In genomic region chr2:182868423-182868822, GRCh38 we compare ENCODE assay signal across 30 cellular contexts. TPM values are rescaled to one million over a fixed set of nuclear protein-coding genes. Genes with fewer than 3 reads are reported as not detected.
DNase-seq lines count a peak whose midpoint lies in the region; ATAC-seq, FAIRE-seq and TF ChIP-seq lines count a peak whose summit lies in the region.
"Had no signal": no experiment of that assay in that cellular context is flagged by ENCODE, and none has a peak within 500 bp of the region (broad histone marks: within the 10 kb centered on the region; RNA-seq: fewer than 3 reads in every experiment).

No MANE protein-coding gene starts in this region.

- no peaks in the 10 kb centered on the region for H3K9me1 ChIP-seq in K562 (ENCODE audit: control insufficient read depth, insufficient read depth, low read length)

- POLR2A ChIA-PET in K562 (lab: Yijun Ruan, JAX), result interaction anchor here (1.1 kb wide), 1 partner anchor 17 kb away, joined by 3 read pairs; no protein-coding TSS in a partner anchor

- TF ChIP-seq RAD21 in K562 (CRISPR knock-in tag; conservative IDR thresholded peaks at IDR 0.05 in 1 of 2, IDR thresholded peaks at IDR 0.05 in 1 of 2), result no peak
- no peak for TF ChIP-seq RAD21 in neural cell (conservative IDR thresholded peaks at IDR 0.05)

- WGBS in K562 (ENCODE audit: insufficient coverage, low coverage, missing lambda C conversion rate), result 0% methylated on average over 3 of the region's 3 CpGs
- WGBS in mammary epithelial cell (ENCODE audit: low coverage, missing lambda C conversion rate), result 88% methylated on average over 3 of the region's 3 CpGs

- intact Hi-C loops in K562 (cut with micrococcal nuclease) (loop anchor here (5.0 to 10.0 kb wide), 4 partner anchors 86 to 684 kb away; no protein-coding TSS in a partner anchor), mammary epithelial cell (cut with micrococcal nuclease) (no loop called here)

- FAIRE-seq in K562 (lab: Jason Lieb, UNC), result no peak

- H3K27me3 ChIP-seq in DOHH2 (ENCODE audit: control insufficient read depth, low read length) (no peaks in the 10 kb centered on the region), K562 (ENCODE audit: control insufficient read depth in 2 of 2, insufficient read depth in 2 of 2, low read length in 2 of 2) (peaks cover 38 to 41% of the 10 kb centered on the region in 2 experiments), neural cell (ENCODE audit: insufficient read depth, low read depth, low read length) (peaks cover 13% of the 10 kb centered on the region), mammary epithelial cell (ENCODE audit: insufficient read depth, low read length) (peaks cover 16% of the 10 kb centered on the region)
- H3K27me3 ChIP-seq: thyroid gland had no signal

- no TSS peak for BruUV-seq in K562 (replicated peaks; lab: Mats Ljungman, UMichigan)
- BruUV-seq in mammary epithelial cell (replicated peaks; lab: Mats Ljungman, UMichigan), result no TSS peak

- no peak for TF ChIP-seq EP300 in K562 (IDR thresholded peaks at IDR 0.05; ENCODE audit: low read length)
- no peak for TF ChIP-seq EP300 in neural cell (conservative IDR thresholded peaks at IDR 0.05; ENCODE audit: poor library complexity, severe bottlenecking)

- in situ Hi-C loops in K562 (cut with MboI) (no loop called here), mammary epithelial cell (cut with MboI; ENCODE audit: low sequenced_read_pairs in 2 of 2) (no loop called here)

- ATAC-seq in K562, result no peak
- no peak for ATAC-seq in GM19035 (IDR thresholded peaks at IDR 0.05; ENCODE audit: unreplicated experiment)
- ATAC-seq: activated naive CD4-positive, alpha-beta T cell treated with anti-CD3 and anti-CD28 coated beads, Interleukin-2, amount 50 U/mL, for 72 hours; left lobe of liver; naive thymus-derived CD8-positive, alpha-beta T cell; stimulated activated naive CD8-positive, alpha-beta T cell treated with anti-CD3 and anti-CD28 coated beads, Interleukin-15, amount 100 ng/mL, for 72 hours; T-helper 17 cell had no signal

- H3K4me1 ChIP-seq in DOHH2 (ENCODE audit: control insufficient read depth, low read length) (peaks cover 20% of the 10 kb centered on the region), K562 (replicated peaks in 1 of 2; ENCODE audit: control insufficient read depth in 2 of 2, insufficient read depth in 2 of 2, low read length in 2 of 2) (peaks cover 0 to 15% of the 10 kb centered on the region in 2 experiments; a peak in 1 of 5 replicates), mammary epithelial cell (ENCODE audit: insufficient read depth, low read length) (peaks cover 14% of the 10 kb centered on the region)
- H3K4me1 ChIP-seq: parathyroid adenoma had no signal

- H3K9me3 ChIP-seq in DOHH2 (ENCODE audit: control insufficient read depth, insufficient read depth, low read length) (no peaks in the 10 kb centered on the region), K562 (replicated peaks; ENCODE audit: control insufficient read depth, insufficient read depth, low read depth, low read length) (no peaks in the 10 kb centered on the region; the same call in 1 of the 2 replicates), neural cell (ENCODE audit: low read length) (no peaks in the 10 kb centered on the region), mammary epithelial cell (replicated peaks; ENCODE audit: insufficient read depth, low read length) (no peaks in the 10 kb centered on the region)
- H3K9me3 ChIP-seq: esophagus squamous epithelium, thyroid gland had no signal

- H3F3A ChIP-seq in DOHH2 (ENCODE audit: control insufficient read depth, insufficient read depth) (no peaks in the 10 kb centered on the region), neural cell (ENCODE audit: insufficient read depth, low read length, poor library complexity, severe bottlenecking) (peaks cover 4% of the 10 kb centered on the region)

- H3K9me2 ChIP-seq in DOHH2 (replicated peaks; ENCODE audit: control insufficient read depth, low read length), result no peaks in the 10 kb centered on the region
- H3K9me2 ChIP-seq in neural cell (ENCODE audit: insufficient read depth, low read length), result no peaks in the 10 kb centered on the region

- H4K20me1 ChIP-seq in DOHH2 (ENCODE audit: control insufficient read depth, insufficient read depth, low read depth, low read length) (no peaks in the 10 kb centered on the region), K562 (replicated peaks; ENCODE audit: control insufficient read depth, insufficient read depth, low read length) (no peaks in the 10 kb centered on the region; the same call in 1 of the 2 replicates), neural cell (ENCODE audit: insufficient read depth) (no peaks in the 10 kb centered on the region), mammary epithelial cell (ENCODE audit: insufficient read depth, low read length) (no peaks in the 10 kb centered on the region)
- H4K20me1 ChIP-seq: BLaER1 had no signal

- CTCF ChIA-PET in K562 (lab: Yijun Ruan, JAX; ENCODE audit: low intra/inter-chr PET ratio) (no interaction called here), mammary epithelial cell (lab: Charles Lee; ENCODE audit: low non-redundant PET) (no interaction called here)

- H2AFZ ChIP-seq in K562 (ENCODE audit: low read depth, low read length) (no peak overlapping the region), neural cell (ENCODE audit: low read depth, low read length) (no peak overlapping the region), mammary epithelial cell (ENCODE audit: low read depth, low read length) (no peak overlapping the region)

- H3K36me3 ChIP-seq in DOHH2 (ENCODE audit: control insufficient read depth, low read length) (no peaks in the 10 kb centered on the region), K562 (ENCODE audit: control insufficient read depth, insufficient read depth, low read length) (no peaks in the 10 kb centered on the region), neural cell (ENCODE audit: insufficient read depth, low read length) (no peaks in the 10 kb centered on the region), mammary epithelial cell (ENCODE audit: insufficient read depth, low read length) (no peaks in the 10 kb centered on the region)
- H3K36me3 ChIP-seq: BLaER1, esophagus squamous epithelium, thyroid gland had no signal

- DNase-seq in NCI-H2171 (lab: John Stamatoyannopoulos, UW), result peak; percentile 46
- DNase-seq in K562 (ENCODE audit: extremely low read depth in 1 of 4, low spot score in 3 of 4), result no peak
- no peak for DNase-seq in superior temporal gyrus (ENCODE audit: extremely low spot score)
- no peak for DNase-seq in mammary epithelial cell
- DNase-seq: activated CD4-positive, alpha-beta memory T cell treated with anti-CD3 and anti-CD28 coated beads, Interleukin-2, amount 10 ng/mL, durations not matched to agents 7 days and 5 days; activated CD4-positive, alpha-beta T cell treated with anti-CD3 and anti-CD28 coated beads for 1 hour; COR-L47; esophagus squamous epithelium; foreskin melanocyte; HFFc6; hippocampal formation; naive thymus-derived CD8-positive, alpha-beta T cell; NCI-H187; NCI-H748 treated with DMSO at 0.1 percent for 48 hours; stimulated activated CD4-positive, alpha-beta T cell treated with anti-CD3 and anti-CD28 coated beads, Interleukin-1b, Interleukin-23, amount 100 ng/mL, for 48 hours; stimulated activated CD8-positive, alpha-beta memory T cell treated with anti-CD3 and anti-CD28 coated beads, Interleukin-4, amount 100 ng/mL, for 48 hours; stimulated activated naive CD8-positive, alpha-beta T cell treated with anti-CD3 and anti-CD28 coated beads, Interleukin-15, amount 100 ng/mL, for 72 hours; T-helper 17 cell; thyroid gland had no signal

- H3K79me2 ChIP-seq in DOHH2 (ENCODE audit: control insufficient read depth, low read length), result no peaks in the 10 kb centered on the region
- H3K79me2 ChIP-seq in K562 (ENCODE audit: control insufficient read depth, insufficient read depth, low read length), result no peaks in the 10 kb centered on the region
- peaks cover 40% of the 10 kb centered on the region for H3K79me2 ChIP-seq in neural cell (replicated peaks; ENCODE audit: insufficient read depth, low read length)
- H3K79me2 ChIP-seq in mammary epithelial cell (ENCODE audit: insufficient read depth, low read length), result no peaks in the 10 kb centered on the region
- H3K79me2 ChIP-seq: parathyroid adenoma had no signal

- TF ChIP-seq CTCF in DOHH2 (IDR thresholded peaks at IDR 0.05; ENCODE audit: low read depth, low read length, poor library complexity, severe bottlenecking) (no peak), K562 (IDR thresholded peaks at IDR 0.05 in 2 of 3, conservative IDR thresholded peaks at IDR 0.05 in 1 of 3; ENCODE audit: insufficient read depth in 2 of 3, low read depth in 1 of 3, low read length in 3 of 3) (no peak), neural cell (IDR thresholded peaks at IDR 0.05; ENCODE audit: poor library complexity, severe bottlenecking) (no peak), mammary epithelial cell (conservative IDR thresholded peaks at IDR 0.05 in 1 of 2, IDR thresholded peaks at IDR 0.05 in 1 of 2; ENCODE audit: extremely low read depth in 1 of 2, insufficient read depth in 1 of 2, low read depth in 1 of 2, low read length in 2 of 2) (no peak)

- H3K4me2 ChIP-seq in DOHH2 (ENCODE audit: low read length), result peak overlapping the region; percentile 62
- H3K4me2 ChIP-seq in K562 (ENCODE audit: insufficient read depth, low read length), result no peak overlapping the region
- no peak overlapping the region for H3K4me2 ChIP-seq in neural cell (ENCODE audit: low read length)
- H3K4me2 ChIP-seq in mammary epithelial cell (ENCODE audit: insufficient read depth, low read depth, low read length), result no peak overlapping the region
- H3K4me2 ChIP-seq: BLaER1, smooth muscle cell had no signal

- H3K4me3 ChIP-seq in DOHH2 (ENCODE audit: low read length) (peak overlapping the region; percentile 36), K562 (no peak overlapping the region), neural cell (ENCODE audit: low read length) (peak overlapping the region; percentile 66), mammary epithelial cell (replicated peaks in 1 of 3; ENCODE audit: insufficient read depth in 1 of 3, low read depth in 2 of 3, low read length in 3 of 3) (no peak overlapping the region)
- H3K4me3 ChIP-seq: BLaER1, esophagus squamous epithelium, smooth muscle cell, thyroid gland had no signal

- dilution Hi-C loops in mammary epithelial cell (cut with HindIII; ENCODE audit: low sequenced_read_pairs), result no loop called here

- no peak for TF ChIP-seq POLR2A in K562 (conservative IDR thresholded peaks at IDR 0.05)

- H3K27ac ChIP-seq in DOHH2 (ENCODE audit: low read depth, low read length), result peak overlapping the region; percentile 40
- no peak overlapping the region for H3K27ac ChIP-seq in K562 (ENCODE audit: extremely low read depth, low read depth, low read length)
- no peak overlapping the region for H3K27ac ChIP-seq in neural cell (ENCODE audit: low read length)
- H3K27ac ChIP-seq in mammary epithelial cell (ENCODE audit: insufficient read depth, low read depth, low read length), result no peak overlapping the region
- H3K27ac ChIP-seq: BLaER1, esophagus squamous epithelium, parathyroid adenoma, thyroid gland had no signal

- H3K9ac ChIP-seq in K562 (ENCODE audit: insufficient read depth in 1 of 2, low read depth in 2 of 2, low read length in 2 of 2), result no peak overlapping the region
- H3K9ac ChIP-seq in neural cell (ENCODE audit: low read length), result no peak overlapping the region
- H3K9ac ChIP-seq in mammary epithelial cell (ENCODE audit: insufficient read depth, low read length), result no peak overlapping the region
- H3K9ac ChIP-seq: BLaER1, parathyroid adenoma had no signal

RNA-seq across cellular contexts. Expression of gene FRZB, which starts 2.0 kb away (rescaled TPM):
- 0.12 and 0.44 TPM in 2 replicates for total RNA-seq in K562 (2011; cell fraction: chromatin; rRNA removed; ENCODE audit: low replicate concordance)
- 0.17 and 0.26 TPM in 2 replicates for total RNA-seq in K562 (2011; cell fraction: nucleolus; rRNA removed)
- 0.15 and 0.38 TPM in 2 replicates for total RNA-seq in K562 (2011; cell fraction: nucleoplasm; rRNA removed)
- not detected in 2 replicates for total RNA-seq in K562 (2014; rRNA removed)
- 0.06 TPM in 1 of 2 replicates, not detected in the other for total RNA-seq in K562 (2014; rRNA removed; fragmentation: Illumina TruSeq; extraction: Trizol)
- total RNA-seq in K562 (2015; rRNA removed; fragmentation: Illumina TruSeq; extraction: Trizol), result not detected in 2 replicates
- not detected in 2 replicates for total RNA-seq in K562 (2021)
- 0.01 and 0.11 TPM in 2 replicates for polyA plus RNA-seq in K562 (2011; rRNA removed)
- polyA plus RNA-seq in K562 (2011; cell fraction: cytosol; rRNA removed), result 0.01 TPM in 1 of 2 replicates, not detected in the other
- polyA plus RNA-seq in K562 (2011; cell fraction: nucleus; rRNA removed), result 0.21 and 0.34 TPM in 2 replicates
- polyA plus RNA-seq in K562 (2012), result 0.03 and 0.11 TPM in 2 replicates
- polyA plus RNA-seq in K562 (2014; fragmentation: Illumina TruSeq; extraction: Trizol), result 0.03 and 0.08 TPM in 2 replicates
- not detected for polyA plus RNA-seq in K562 (2014; fragmentation: Nextera tagmentation; extraction: Ambion mirVana)
- polyA plus RNA-seq in K562 (2014; rRNA removed), result 0.03 and 0.05 TPM in 2 replicates
- 0.06 TPM in 1 of 2 replicates, not detected in the other for polyA minus RNA-seq in K562 (2011; rRNA and poly(A)+ RNA removed)
- polyA minus RNA-seq in K562 (2011; cell fraction: cytosol; rRNA and poly(A)+ RNA removed), result not detected in 2 replicates
- 0.13 and 0.22 TPM in 2 replicates for polyA minus RNA-seq in K562 (2011; cell fraction: nucleus; rRNA and poly(A)+ RNA removed)
- polyA plus RNA-seq in neural cell, result 2.1 and 3.5 TPM in 2 replicates
- 1.4 and 1.5 TPM in 2 replicates for polyA minus RNA-seq in neural cell
- total RNA-seq in mammary epithelial cell, result under 1 TPM; 0.09 to 0.17 TPM
- not detected for polyA plus RNA-seq in mammary epithelial cell
- not detected for polyA minus RNA-seq in mammary epithelial cell
- total RNA-seq: activated CD4-positive, alpha-beta memory T cell treated with anti-CD3 and anti-CD28 coated beads, Interleukin-2, amount 10 ng/mL, durations not matched to agents 7 days and 5 days; activated naive CD4-positive, alpha-beta T cell treated with anti-CD3 and anti-CD28 coated beads, Interleukin-2, amount 50 U/mL, for 72 hours; activated T-helper 2 cell treated with anti-CD3 and anti-CD28 coated beads, Interferon-gamma antibody, Interleukin-2, Interleukin-4, amounts not matched to agents 10 μg/mL and 5 μg/mL and 100 μg/mL, durations not matched to agents 14 hours and 24 hours and 36 hours; Daoy; naive thymus-derived CD8-positive, alpha-beta T cell; SK-MEL-5; T-helper 17 cell had no signal
- polyA plus RNA-seq: naive thymus-derived CD8-positive, alpha-beta T cell had no signal

Comparison
In these comparisons a context has a peak if more than half of its experiments do, and no peak if none do; other contexts are left out.
1. H3K4me3 ChIP-seq: peak in DOHH2 (single experiment) and neural cell (single experiment); none in K562 (single experiment) and mammary epithelial cell (0 of 3).